Comparison of ENCODE assay signal across 8 cellular contexts in the genomic region with DNA sequence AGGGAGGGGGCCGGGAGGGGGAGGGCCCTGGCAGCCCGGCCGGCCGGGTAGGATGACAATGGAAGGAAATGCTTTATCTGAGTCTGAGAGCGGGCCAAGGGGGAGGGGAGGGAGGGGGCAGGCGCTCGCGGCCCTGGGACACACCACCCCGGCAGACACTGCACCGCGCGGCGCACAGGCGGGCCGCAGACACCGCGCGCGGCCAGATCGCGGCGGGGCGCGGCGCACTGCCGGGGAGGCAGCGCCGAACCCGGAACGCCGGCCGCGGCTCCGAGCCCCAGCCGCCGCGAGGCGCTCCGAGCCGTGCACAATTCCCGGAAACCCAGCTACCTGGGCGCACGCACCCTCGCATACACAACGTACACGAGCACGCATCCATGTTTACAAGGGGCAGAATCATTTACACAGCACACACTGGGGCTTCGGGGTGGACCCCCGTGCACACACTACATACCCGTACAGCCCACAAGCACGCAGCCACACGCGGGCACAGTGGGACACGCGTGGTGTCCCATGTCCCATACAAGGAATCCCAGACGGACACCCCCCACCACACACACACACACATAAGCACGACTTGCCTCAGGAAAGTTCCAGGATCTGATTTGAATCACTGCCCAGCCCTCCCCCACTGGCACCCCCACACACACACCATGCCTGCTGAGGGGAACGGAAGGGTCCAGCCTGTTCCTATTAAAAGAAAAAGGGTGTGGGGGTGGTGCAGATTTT. TPM values are rescaled to one million over a fixed set of nuclear protein-coding genes. Genes with fewer than 3 reads are reported as not detected.
DNase-seq lines count a peak whose midpoint lies in the region; ATAC-seq and TF ChIP-seq lines count a peak whose summit lies in the region.

A gene (minus strand): TSS at position 2 of the 729 bp plus-strand sequence. CDS start 118 bp downstream, outside the sequence.

- TF ChIP-seq CTCF in AG09319 (IDR thresholded peaks at IDR 0.05; ENCODE audit: low read depth, low read length) (no peak), heart right ventricle (IDR thresholded peaks at IDR 0.05) (peak in 1 of 9 donors; percentile 9), vagina (IDR thresholded peaks at IDR 0.05) (no peak)

- H3K27ac ChIP-seq in heart right ventricle, result peak within 1 kb of the TSS; percentile 94 to 100 (median 99)
- H3K27ac ChIP-seq in vagina, result peak within 1 kb of the TSS; percentile 99

- WGBS in heart right ventricle, 2 donors, result 0 to 1% methylated on average over 39 to 58 of the region's 58 CpGs

- H3K4me1 ChIP-seq in heart right ventricle, result peaks cover 28 to 90% (median 84%) of the 10 kb centered on the region in 9 donors
- H3K4me1 ChIP-seq in vagina, result peaks cover 84% of the 10 kb centered on the region

- POLR2A ChIA-PET in T-cell (lab: Charles Lee), result interaction anchor here in 1 of 2 donors (0.5 to 2.0 kb wide), 2 partner anchors 10 to 12 kb away, joined by 4 to 10 read pairs; no protein-coding TSS in a partner anchor

- H3K4me3 ChIP-seq in heart right ventricle (peak within 1 kb of the TSS; percentile 61 to 91 (median 83)), vagina (peak within 1 kb of the TSS; percentile 79 to 96)

- CTCF ChIA-PET in T-cell (lab: Charles Lee), result interaction anchor here (0.6 to 1.6 kb wide), 4 partner anchors 13 to 76 kb away, joined by 3 to 6 read pairs (median 4); no protein-coding TSS in a partner anchor

- H3K27ac Mint-ChIP-seq in T-cell, result peak within 1 kb of the TSS; percentile 98

- H3K36me3 Mint-ChIP-seq in T-cell, result peaks cover under 1% of the 10 kb centered on the region

- H3K4me3 Mint-ChIP-seq in T-cell, result peak within 1 kb of the TSS; percentile 90 to 97 (median 95)

- no peaks in the 10 kb centered on the region for H3K27me3 Mint-ChIP-seq in T-cell

- H3K27me3 ChIP-seq in heart right ventricle (no peaks in the 10 kb centered on the region), vagina (no peaks in the 10 kb centered on the region)

- peak; percentile 75 for DNase-seq in AG09319 (ENCODE audit: extremely low read depth, low read depth)
- peak; percentile 97 for DNase-seq in HuH-7.5 (ENCODE audit: low spot score)
- peak; percentile 44 to 74 (median 56) for DNase-seq in T-cell
- peak; percentile 76 for DNase-seq in amniotic epithelial cell (ENCODE audit: low read depth)
- DNase-seq in heart right ventricle, result peak; percentile 92 to 93
- peak in 9 of 10 donors; percentile 54 to 91 (median 65) for DNase-seq in posterior cingulate gyrus
- no peak for DNase-seq in vagina (ENCODE audit: extremely low spot score in 2 of 2)

- no peaks in the 10 kb centered on the region for H3K9me3 Mint-ChIP-seq in T-cell

- H3K36me3 ChIP-seq in heart right ventricle (peaks cover 0 to 13% (median 0%) of the 10 kb centered on the region in 9 donors), vagina (no peaks in the 10 kb centered on the region)

- H3K4me1 Mint-ChIP-seq in T-cell, result peaks cover 81 to 87% (median 86%) of the 10 kb centered on the region in 3 donors

- intact Hi-C loops in heart right ventricle (cut with DNase I), result loop anchor here in 2 of 10 donors (1.0 to 5.0 kb wide), 4 partner anchors 17 to 103 kb away; no protein-coding TSS in a partner anchor
- intact Hi-C loops in posterior cingulate gyrus (cut with DNase I), result no loop called here
- intact Hi-C loops in vagina (cut with DNase I), result no loop called here

- TF ChIP-seq POLR2A in GM19099 (IDR thresholded peaks at IDR 0.05; ENCODE audit: extremely low read depth, insufficient read length, low read depth) (peak; percentile 43), vagina (IDR thresholded peaks at IDR 0.05) (peak in 1 of 2 donors; percentile 84)

- ATAC-seq in T-cell (replicated peaks in 1 of 4) (peak; percentile 65 to 67 (median 67)), heart right ventricle (peak; percentile 51 to 81 (median 72))

- no peaks in the 10 kb centered on the region for H3K9me3 ChIP-seq in heart right ventricle
- no peaks in the 10 kb centered on the region for H3K9me3 ChIP-seq in vagina

RNA-seq across cellular contexts. Expression of the gene that starts here (rescaled TPM):
- 100 to 1,000 TPM; 142 to 192 (median 165) TPM for total RNA-seq in T-cell
- 10 to 100 TPM; 26.9 to 50.7 (median 38.5) TPM for total RNA-seq in heart right ventricle
- polyA plus RNA-seq in heart right ventricle, result 10 to 100 TPM; 40.4 to 75.6 TPM
- 67.0 TPM for total RNA-seq in vagina

Comparison
In these comparisons a context has a peak if more than half of its experiments do, and no peak if none do; other contexts are left out.
1. DNase-seq: peak in AG09319 (single experiment), HuH-7.5 (single experiment), T-cell (34 of 34), amniotic epithelial cell (single experiment), heart right ventricle (2 of 2) and posterior cingulate gyrus (9 of 10); none in vagina (0 of 2).